ENCODE assay signal across 10 cellular contexts in genomic region chr11:117874910-117875396, GRCh38. TPM values are rescaled to one million over a fixed set of nuclear protein-coding genes. Genes with fewer than 3 reads are reported as not detected.
DNase-seq lines count a peak whose midpoint lies in the region; ATAC-seq and TF ChIP-seq lines count a peak whose summit lies in the region.
"Had no signal": no experiment of that assay in that cellular context is flagged by ENCODE, and none has a peak within 500 bp of the region (broad histone marks: within the 10 kb centered on the region; RNA-seq: fewer than 3 reads in every experiment).

No MANE protein-coding gene starts in this region.

- no peak overlapping the region for H3K27ac ChIP-seq in HUES64 (ENCODE audit: low read depth, low read length)
- no peak overlapping the region for H3K27ac ChIP-seq in tibial artery

- 90% methylated on average over 4 of the region's 4 CpGs for WGBS in HUES64

- H3K4me1 ChIP-seq in Caco-2: peaks cover 14% of the 10 kb centered on the region; the same call in 1 of the 2 replicates
- peaks cover 26% of the 10 kb centered on the region for H3K4me1 ChIP-seq in HUES64 (ENCODE audit: insufficient read depth, low read length)
- H3K4me1 ChIP-seq in tibial artery: peaks cover 0 to 21% (median 14%) of the 10 kb centered on the region in 4 donors

- TF ChIP-seq CTCF in Caco-2 (IDR thresholded peaks at IDR 0.05; ENCODE audit: insufficient read depth in 1 of 2, low read depth in 1 of 2, low read length in 1 of 2, severe bottlenecking in 1 of 2, unreplicated experiment in 1 of 2) (no peak), glutamatergic neuron (IDR thresholded peaks at IDR 0.05; ENCODE audit: partially characterized antibody, unreplicated experiment) (no peak), progenitor cell of endocrine pancreas (IDR thresholded peaks at IDR 0.05; ENCODE audit: unreplicated experiment) (no peak), tibial artery (IDR thresholded peaks at IDR 0.05) (no peak)

- ATAC-seq in HG03521 (IDR thresholded peaks at IDR 0.05; ENCODE audit: unreplicated experiment): no peak
- ATAC-seq: esophagus mucosa had no signal

- H3K9me3 Mint-ChIP-seq in Caco-2 (ENCODE audit: unreplicated experiment) (no peaks in the 10 kb centered on the region), glutamatergic neuron (ENCODE audit: unreplicated experiment) (peaks cover 2% of the 10 kb centered on the region), progenitor cell of endocrine pancreas (ENCODE audit: low read depth) (no peaks in the 10 kb centered on the region)

- BruUV-seq in Caco-2 (replicated peaks; lab: Mats Ljungman, UMichigan): no TSS peak

- H3K36me3 ChIP-seq in Caco-2 (ENCODE audit: control insufficient read depth, insufficient read depth, low read length) (no peaks in the 10 kb centered on the region), HUES64 (ENCODE audit: insufficient read depth, low read length) (no peaks in the 10 kb centered on the region), tibial artery (no peaks in the 10 kb centered on the region)

- H3K27me3 ChIP-seq in Caco-2 (replicated peaks; ENCODE audit: control insufficient read depth, insufficient read depth, low read length): peaks cover 13% of the 10 kb centered on the region
- peaks cover 43% of the 10 kb centered on the region for H3K27me3 ChIP-seq in HUES64 (ENCODE audit: insufficient read depth, low read length)
- H3K27me3 ChIP-seq in tibial artery: peaks cover 4 to 63% of the 10 kb centered on the region in 2 donors

- H3K27ac Mint-ChIP-seq in Caco-2 (ENCODE audit: unreplicated experiment) (no peak overlapping the region), glutamatergic neuron (ENCODE audit: unreplicated experiment) (no peak overlapping the region), progenitor cell of endocrine pancreas (peak overlapping the region; percentile 0)

- H3K4me1 Mint-ChIP-seq in Caco-2 (ENCODE audit: low read depth, unreplicated experiment) (peaks cover 6% of the 10 kb centered on the region), glutamatergic neuron (ENCODE audit: low read depth, unreplicated experiment) (peaks cover 17% of the 10 kb centered on the region), progenitor cell of endocrine pancreas (ENCODE audit: low read depth) (peaks cover 25% of the 10 kb centered on the region)

- no peaks in the 10 kb centered on the region for H3K36me3 Mint-ChIP-seq in Caco-2 (ENCODE audit: insufficient read depth, unreplicated experiment)
- peaks cover 5% of the 10 kb centered on the region for H3K36me3 Mint-ChIP-seq in glutamatergic neuron (ENCODE audit: unreplicated experiment)
- H3K36me3 Mint-ChIP-seq in progenitor cell of endocrine pancreas (ENCODE audit: insufficient read depth): no peaks in the 10 kb centered on the region

- H3K9ac ChIP-seq in HUES64 (ENCODE audit: low read depth, low read length): no peak overlapping the region

- no peaks in the 10 kb centered on the region for H3K9me3 ChIP-seq in Caco-2
- H3K9me3 ChIP-seq in HUES64 (ENCODE audit: insufficient read depth, low read depth, low read length): no peaks in the 10 kb centered on the region
- no peaks in the 10 kb centered on the region for H3K9me3 ChIP-seq in tibial artery

- DNase-seq in Caco-2 (no peak), glutamatergic neuron (no peak), progenitor cell of endocrine pancreas (ENCODE audit: low spot score, unreplicated experiment) (no peak), tibial artery (no peak), H4 (ENCODE audit: low spot score) (no peak), anterior cingulate cortex (lab: John Stamatoyannopoulos, UW) (no peak)

- intact Hi-C loops in Caco-2 (cut with micrococcal nuclease; ENCODE audit: unreplicated experiment): no loop called here
- intact Hi-C loops in tibial artery (cut with DNase I; ENCODE audit: low total_unique reads): no loop called here

- H3K27me3 Mint-ChIP-seq in Caco-2 (ENCODE audit: insufficient read depth, unreplicated experiment) (peaks cover 50% of the 10 kb centered on the region), glutamatergic neuron (ENCODE audit: unreplicated experiment) (peaks cover 22% of the 10 kb centered on the region), progenitor cell of endocrine pancreas (peaks cover 63% of the 10 kb centered on the region)

- CTCF ChIA-PET in Caco-2 (lab: Charles Lee): interaction anchor here (3.6 kb wide), 1 partner anchor 72 kb away, joined by 23 read pairs; no protein-coding TSS in a partner anchor

- POLR2A ChIA-PET in Caco-2 (lab: Charles Lee): no interaction called here

- H3K4me3 ChIP-seq in Caco-2 (ENCODE audit: low read depth, low read length) (no peak overlapping the region), HUES64 (ENCODE audit: low read length) (peak overlapping the region; percentile 86), tibial artery (no peak overlapping the region)

- H3K4me3 Mint-ChIP-seq in Caco-2 (ENCODE audit: unreplicated experiment): peak overlapping the region; percentile 20
- H3K4me3 Mint-ChIP-seq in glutamatergic neuron (ENCODE audit: unreplicated experiment): peak overlapping the region; percentile 94
- peak overlapping the region; percentile 47 for H3K4me3 Mint-ChIP-seq in progenitor cell of endocrine pancreas (ENCODE audit: low read depth)

RNA-seq across cellular contexts. Expression of gene FXYD6, which starts 1.5 kb away (rescaled TPM):
- total RNA-seq in Caco-2 (2022) (0.86 and 1.0 TPM in 2 replicates), glutamatergic neuron (ENCODE audit: unreplicated experiment) (57.1 TPM), progenitor cell of endocrine pancreas (26.1 and 28.5 TPM in 2 replicates)
- 51.5 TPM for polyA plus RNA-seq in HUES64 (2013, experiment 1 of 2)
- polyA plus RNA-seq in HUES64 (2013, experiment 2 of 2): 70.4 TPM
- total RNA-seq in H4 (2014; rRNA removed; shearing (Covaris generic)): 12.8 and 15.8 TPM in 2 replicates

RNA-seq across cellular contexts. Expression of gene FXYD2, which starts 50.4 kb away (rescaled TPM):
- total RNA-seq in Caco-2 (2022) (0.48 TPM in 1 of 2 replicates, not detected in the other), glutamatergic neuron (ENCODE audit: unreplicated experiment) (0.44 TPM), progenitor cell of endocrine pancreas (7.4 and 7.7 TPM in 2 replicates)
- 0.20 TPM for polyA plus RNA-seq in HUES64 (2013, experiment 1 of 2)
- polyA plus RNA-seq in HUES64 (2013, experiment 2 of 2): not detected
- not detected in 2 replicates for total RNA-seq in H4 (2014; rRNA removed; shearing (Covaris generic))
- total RNA-seq: esophagus mucosa had no signal

RNA-seq across cellular contexts. Expression of gene TMPRSS13, which starts 54.2 kb away (rescaled TPM):
- 40.8 and 53.1 TPM in 2 replicates for total RNA-seq in Caco-2 (2022)
- polyA plus RNA-seq in HUES64 (2013, experiment 1 of 2): 0.05 TPM
- 0.32 TPM for polyA plus RNA-seq in HUES64 (2013, experiment 2 of 2)
- total RNA-seq in glutamatergic neuron (ENCODE audit: unreplicated experiment): 0.32 TPM
- 5.7 and 6.1 TPM in 2 replicates for total RNA-seq in progenitor cell of endocrine pancreas
- total RNA-seq in H4 (2014; rRNA removed; shearing (Covaris generic)): 0.33 TPM in 1 of 2 replicates, not detected in the other
- total RNA-seq: lung microvascular endothelial cell had no signal

Comparison
In these comparisons a context has a peak if more than half of its experiments do, and no peak if none do; other contexts are left out.
1. H3K4me3 Mint-ChIP-seq: peak in every context shown above with its lines; median percentile 94 in glutamatergic neuron; 47 in progenitor cell of endocrine pancreas; 20 in Caco-2.